In genomic region chr14:30872602-30873001, GRCh38 we compare ENCODE assay signal across 1 cellular context.
TF ChIP-seq lines count a peak whose summit lies in the region.

No MANE protein-coding gene starts in this region.

TF ChIP-seq in HEK293, 187 proteins besides CTCF, POLR2A, EP300 and RAD21 (continued from another document):
- no peak for TF ChIP-seq ZNF513 (tag by site-specific recombination; IDR thresholded peaks at IDR 0.05)
- peak; percentile 79 for TF ChIP-seq ZIC2 (tag by site-specific recombination; IDR thresholded peaks at IDR 0.05)
- TF ChIP-seq FEZF1 (tag by site-specific recombination; IDR thresholded peaks at IDR 0.05): peak; percentile 17; the same call in 1 of the 2 replicates
- TF ChIP-seq GLIS1 (tag by site-specific recombination; IDR thresholded peaks at IDR 0.05): peak; percentile 43
- no peak for TF ChIP-seq ZNF585B (tag by site-specific recombination; IDR thresholded peaks at IDR 0.05)
- TF ChIP-seq ZNF132 (tag by site-specific recombination; IDR thresholded peaks at IDR 0.05; ENCODE audit: borderline replicate concordance): no peak
- TF ChIP-seq ZNF830 (tag by site-specific recombination; IDR thresholded peaks at IDR 0.05; ENCODE audit: low read depth): no peak
- 0 out of 2 replicates have a peak, but pooled peaks have one; percentile 17 for TF ChIP-seq ZBTB20 (tag by site-specific recombination; IDR thresholded peaks at IDR 0.05)
- TF ChIP-seq ZNF214 (tag by site-specific recombination; IDR thresholded peaks at IDR 0.05; ENCODE audit: borderline replicate concordance): no peak
- no peak for TF ChIP-seq ZNF311 (tag by site-specific recombination; IDR thresholded peaks at IDR 0.05; ENCODE audit: borderline replicate concordance)
- no peak for TF ChIP-seq BCL6B (tag by site-specific recombination; IDR thresholded peaks at IDR 0.05)
- TF ChIP-seq ZNF530 (tag by site-specific recombination; IDR thresholded peaks at IDR 0.05; ENCODE audit: low read depth): no peak
- TF ChIP-seq ZNF529 (tag by site-specific recombination; IDR thresholded peaks at IDR 0.05; ENCODE audit: insufficient replicate concordance): no peak
- no peak for TF ChIP-seq ZFP37 (tag by site-specific recombination; IDR thresholded peaks at IDR 0.05)
- no peak for TF ChIP-seq ZNF488 (tag by site-specific recombination; IDR thresholded peaks at IDR 0.05)
- no peak for TF ChIP-seq HIC1 (tag by site-specific recombination; IDR thresholded peaks at IDR 0.05)
